Comparison of ENCODE assay signal across 9 cellular contexts in genomic region chr1:182603646-182604127, GRCh38. TPM values are rescaled to one million over a fixed set of nuclear protein-coding genes. Genes with fewer than 3 reads are reported as not detected.
A peak's percentile ranks its signal among the peaks of the same experiment; 100 is the strongest.
DNase-seq lines count a peak whose midpoint lies in the region; ATAC-seq and TF ChIP-seq lines count a peak whose summit lies in the region.
"Had no signal": no experiment of that assay in that cellular context is flagged by ENCODE, and none has a peak within 500 bp of the region (broad histone marks: within the 10 kb centered on the region; RNA-seq: fewer than 3 reads in every experiment).

No MANE protein-coding gene starts in this region.

- no peaks in the 10 kb centered on the region for H3K9me3 ChIP-seq in mucosa of stomach (ENCODE audit: control insufficient read depth, low read length)
- H3K9me3 ChIP-seq: adrenal gland had no signal

- in situ Hi-C loops in brain microvascular endothelial cell (cut with HindIII; ENCODE audit: low pct_ligation_motif_present, low sequenced_read_pairs), result no loop called here

- ATAC-seq in HG03103 (IDR thresholded peaks at IDR 0.05; ENCODE audit: low read depth, unreplicated experiment) (peak; percentile 8), HG03460 (IDR thresholded peaks at IDR 0.05; ENCODE audit: unreplicated experiment) (no peak), esophagus mucosa (no peak)

- H3K4me1 ChIP-seq in mucosa of stomach (ENCODE audit: control insufficient read depth, insufficient read depth, low read length), result peaks cover 31% of the 10 kb centered on the region

- DNase-seq in SIG-M5 treated with dmso at 0.1 percent for 504 hours (lab: John Stamatoyannopoulos, UW; ENCODE audit: unreplicated experiment) (peak; percentile 36), SIG-M5 (lab: John Stamatoyannopoulos, UW) (no peak), brain microvascular endothelial cell (no peak), COR-L47 (lab: John Stamatoyannopoulos, UW) (no peak)

- H3K27me3 ChIP-seq in brain microvascular endothelial cell (replicated peaks), result no peaks in the 10 kb centered on the region
- H3K27me3 ChIP-seq in mucosa of stomach (ENCODE audit: control insufficient read depth, insufficient read depth, low read length), result no peaks in the 10 kb centered on the region
- H3K27me3 ChIP-seq: adrenal gland had no signal

- H3K36me3 ChIP-seq in brain microvascular endothelial cell (replicated peaks) (no peaks in the 10 kb centered on the region), mucosa of stomach (ENCODE audit: control insufficient read depth, insufficient read depth, low read length) (peaks cover 3% of the 10 kb centered on the region)
- H3K36me3 ChIP-seq: adrenal gland had no signal

- no peak overlapping the region for H3K27ac ChIP-seq in brain microvascular endothelial cell

- peak overlapping the region; percentile 50 for H3K9ac ChIP-seq in mucosa of stomach (ENCODE audit: low read length)

- no peak for TF ChIP-seq CTCF in brain microvascular endothelial cell (IDR thresholded peaks at IDR 0.05; ENCODE audit: low read depth, low read length, missing control alignments)

- H3K4me3 ChIP-seq in brain microvascular endothelial cell (ENCODE audit: low read depth, low read length), result peak overlapping the region; percentile 48
- peak overlapping the region; percentile 39 for H3K4me3 ChIP-seq in mucosa of stomach (ENCODE audit: low read length)

RNA-seq across cellular contexts. Expression of gene RGS16, which starts 0.5 kb away (rescaled TPM):
- total RNA-seq in esophagus mucosa, result 1.3 TPM

RNA-seq across cellular contexts. Expression of gene RNASEL, which starts 14.6 kb away (rescaled TPM):
- 6.1 TPM for total RNA-seq in esophagus mucosa
